In genomic region chr4:176898791-176899190, GRCh38 we compare ENCODE assay signal across 31 cellular contexts.
"Had no signal": no experiment of that assay in that cellular context is flagged by ENCODE, and none has a peak within 500 bp of the region (broad histone marks: within the 10 kb centered on the region; RNA-seq: fewer than 3 reads in every experiment).

No MANE protein-coding gene starts in this region.

- ATAC-seq: activated CD4-positive, CD25-positive, alpha-beta regulatory T cell treated with anti-CD3 and anti-CD28 coated beads, Interleukin-2, amount 50 U/mL, for 24 hours; activated CD8-positive, alpha-beta T cell treated with anti-CD3 and anti-CD28 coated beads for 36 hours; activated naive CD8-positive, alpha-beta T cell treated with anti-CD3 and anti-CD28 coated beads, Interleukin-2, amount 50 U/mL, for 24 hours; body of pancreas; T-helper 17 cell had no signal

- H3K36me3 Mint-ChIP-seq: activated naive CD4-positive, alpha-beta T cell treated with anti-CD3 and anti-CD28 coated beads, Interleukin-2, amount 50 U/mL, for 24 hours; activated naive CD8-positive, alpha-beta T cell treated with anti-CD3 and anti-CD28 coated beads for 36 hours had no signal

- H3K4me1 ChIP-seq: adrenal gland, body of pancreas, colonic mucosa, esophagus squamous epithelium had no signal

- H3K27me3 ChIP-seq: adrenal gland, body of pancreas, cardiac muscle cell, colonic mucosa, esophagus squamous epithelium had no signal

- H3K9me3 Mint-ChIP-seq: activated B cell treated with CpG ODN at 0.5 μM for 24 hours; activated CD8-positive, alpha-beta T cell treated with anti-CD3 and anti-CD28 coated beads for 36 hours; activated naive CD4-positive, alpha-beta T cell treated with anti-CD3 and anti-CD28 coated beads for 36 hours; activated naive CD4-positive, alpha-beta T cell treated with anti-CD3 and anti-CD28 coated beads, Interleukin-2, amount 50 U/mL, for 24 hours; activated naive CD8-positive, alpha-beta T cell treated with anti-CD3 and anti-CD28 coated beads, Interleukin-2, amount 50 U/mL, for 24 hours; activated T-helper 1 cell treated with anti-CD3 and anti-CD28 coated beads, Interleukin-12 subunit alpha, Interleukin-12 subunit beta, Interleukin-2, Interleukin-4 antibody, amounts not matched to agents 30 ng/mL and 10 ng/mL and 1 ng/mL, durations not matched to agents 14 hours and 24 hours and 36 hours; activated T-helper 2 cell treated with anti-CD3 and anti-CD28 coated beads, Interferon-gamma antibody, Interleukin-2, Interleukin-4, amounts not matched to agents 10 μg/mL and 5 μg/mL and 100 μg/mL, durations not matched to agents 14 hours and 24 hours and 36 hours; T-helper 2 cell treated with Interferon-gamma antibody and Interleukin-4, amounts not matched to agents 5 μg/mL and 100 μg/mL, for 36 hours had no signal

- H3K4me3 ChIP-seq: adrenal gland, body of pancreas, cardiac muscle cell, colonic mucosa, esophagus squamous epithelium had no signal

- H3K9me3 ChIP-seq: adrenal gland, body of pancreas, colonic mucosa, esophagus squamous epithelium had no signal

- H3K27ac Mint-ChIP-seq: activated B cell treated with CpG ODN at 0.5 μM for 24 hours; activated CD8-positive, alpha-beta T cell treated with anti-CD3 and anti-CD28 coated beads for 36 hours; activated naive CD4-positive, alpha-beta T cell treated with anti-CD3 and anti-CD28 coated beads for 36 hours; activated naive CD4-positive, alpha-beta T cell treated with anti-CD3 and anti-CD28 coated beads, Interleukin-2, amount 50 U/mL, for 24 hours; activated naive CD8-positive, alpha-beta T cell treated with anti-CD3 and anti-CD28 coated beads for 36 hours; activated naive CD8-positive, alpha-beta T cell treated with anti-CD3 and anti-CD28 coated beads, Interleukin-2, amount 50 U/mL, for 24 hours; activated T-helper 1 cell treated with anti-CD3 and anti-CD28 coated beads, Interleukin-12 subunit alpha, Interleukin-12 subunit beta, Interleukin-2, Interleukin-4 antibody, amounts not matched to agents 30 ng/mL and 10 ng/mL and 1 ng/mL, durations not matched to agents 14 hours and 24 hours and 36 hours; activated T-helper 2 cell treated with anti-CD3 and anti-CD28 coated beads, Interferon-gamma antibody, Interleukin-2, Interleukin-4, amounts not matched to agents 10 μg/mL and 5 μg/mL and 100 μg/mL, durations not matched to agents 14 hours and 24 hours and 36 hours; T-helper 17 cell; T-helper 2 cell treated with Interferon-gamma antibody and Interleukin-4, amounts not matched to agents 5 μg/mL and 100 μg/mL, for 36 hours had no signal

- H3K27ac ChIP-seq: adrenal gland, body of pancreas, cardiac muscle cell, colonic mucosa, esophagus squamous epithelium, WERI-Rb-1 had no signal

- DNase-seq: activated B cell treated with CpG ODN at 0.5 μM for 24 hours; activated CD4-positive, alpha-beta T cell treated with anti-CD3 and anti-CD28 coated beads for 48 hours; activated CD4-positive, alpha-beta T cell treated with anti-CD3 and anti-CD28 coated beads, Interleukin-2, amount 50 U/mL, for 1 hour; activated CD4-positive, alpha-beta T cell treated with anti-CD3 and anti-CD28 coated beads, Interleukin-2, amount 50 U/mL, for 48 hours; activated CD8-positive, alpha-beta memory T cell treated with anti-CD3 and anti-CD28 coated beads for 24 hours; activated CD8-positive, alpha-beta T cell treated with anti-CD3 and anti-CD28 coated beads for 36 hours; activated effector memory CD4-positive, alpha-beta T cell treated with anti-CD3 and anti-CD28 coated beads, Interleukin-2, amount 50 U/mL, for 16 hours; activated naive CD4-positive, alpha-beta T cell treated with anti-CD3 and anti-CD28 coated beads for 36 hours; activated naive CD8-positive, alpha-beta T cell treated with anti-CD3 and anti-CD28 coated beads for 36 hours; activated naive CD8-positive, alpha-beta T cell treated with anti-CD3 and anti-CD28 coated beads, Interleukin-2, amount 50 U/mL, for 24 hours; activated T-cell treated with anti-CD3 and anti-CD28 coated beads, Interleukin-2, amount 50 U/mL, for 48 hours; adrenal gland; amygdala; aorta; body of pancreas; central memory CD4-positive, alpha-beta T cell; cerebellar nuclear complex; colonic mucosa; effector CD8-positive, alpha-beta T cell; esophagus squamous epithelium; head of caudate nucleus; T-helper 1 cell; T-helper 17 cell; T1000; WERI-Rb-1 had no signal

- H3K27me3 Mint-ChIP-seq: activated B cell treated with CpG ODN at 0.5 μM for 24 hours; activated CD8-positive, alpha-beta T cell treated with anti-CD3 and anti-CD28 coated beads for 36 hours; activated naive CD4-positive, alpha-beta T cell treated with anti-CD3 and anti-CD28 coated beads, Interleukin-2, amount 50 U/mL, for 24 hours; activated naive CD8-positive, alpha-beta T cell treated with anti-CD3 and anti-CD28 coated beads for 36 hours; activated naive CD8-positive, alpha-beta T cell treated with anti-CD3 and anti-CD28 coated beads, Interleukin-2, amount 50 U/mL, for 24 hours; T-helper 17 cell had no signal

- H3K36me3 ChIP-seq: adrenal gland, cardiac muscle cell, colonic mucosa, esophagus squamous epithelium, WERI-Rb-1 had no signal

- H3K4me3 Mint-ChIP-seq: activated B cell treated with CpG ODN at 0.5 μM for 24 hours; activated CD8-positive, alpha-beta T cell treated with anti-CD3 and anti-CD28 coated beads for 36 hours; activated naive CD4-positive, alpha-beta T cell treated with anti-CD3 and anti-CD28 coated beads for 36 hours; activated naive CD4-positive, alpha-beta T cell treated with anti-CD3 and anti-CD28 coated beads, Interleukin-2, amount 50 U/mL, for 24 hours; activated naive CD8-positive, alpha-beta T cell treated with anti-CD3 and anti-CD28 coated beads for 36 hours; activated naive CD8-positive, alpha-beta T cell treated with anti-CD3 and anti-CD28 coated beads, Interleukin-2, amount 50 U/mL, for 24 hours; activated T-helper 1 cell treated with anti-CD3 and anti-CD28 coated beads, Interleukin-12 subunit alpha, Interleukin-12 subunit beta, Interleukin-2, Interleukin-4 antibody, amounts not matched to agents 30 ng/mL and 10 ng/mL and 1 ng/mL, durations not matched to agents 14 hours and 24 hours and 36 hours; T-helper 17 cell; T-helper 2 cell treated with Interferon-gamma antibody and Interleukin-4, amounts not matched to agents 5 μg/mL and 100 μg/mL, for 36 hours had no signal

- H3K4me1 Mint-ChIP-seq: activated B cell treated with CpG ODN at 0.5 μM for 24 hours; activated naive CD4-positive, alpha-beta T cell treated with anti-CD3 and anti-CD28 coated beads, Interleukin-2, amount 50 U/mL, for 24 hours; T-helper 17 cell had no signal
